10 cellular contexts compared by ENCODE assay signal in the genomic region with DNA sequence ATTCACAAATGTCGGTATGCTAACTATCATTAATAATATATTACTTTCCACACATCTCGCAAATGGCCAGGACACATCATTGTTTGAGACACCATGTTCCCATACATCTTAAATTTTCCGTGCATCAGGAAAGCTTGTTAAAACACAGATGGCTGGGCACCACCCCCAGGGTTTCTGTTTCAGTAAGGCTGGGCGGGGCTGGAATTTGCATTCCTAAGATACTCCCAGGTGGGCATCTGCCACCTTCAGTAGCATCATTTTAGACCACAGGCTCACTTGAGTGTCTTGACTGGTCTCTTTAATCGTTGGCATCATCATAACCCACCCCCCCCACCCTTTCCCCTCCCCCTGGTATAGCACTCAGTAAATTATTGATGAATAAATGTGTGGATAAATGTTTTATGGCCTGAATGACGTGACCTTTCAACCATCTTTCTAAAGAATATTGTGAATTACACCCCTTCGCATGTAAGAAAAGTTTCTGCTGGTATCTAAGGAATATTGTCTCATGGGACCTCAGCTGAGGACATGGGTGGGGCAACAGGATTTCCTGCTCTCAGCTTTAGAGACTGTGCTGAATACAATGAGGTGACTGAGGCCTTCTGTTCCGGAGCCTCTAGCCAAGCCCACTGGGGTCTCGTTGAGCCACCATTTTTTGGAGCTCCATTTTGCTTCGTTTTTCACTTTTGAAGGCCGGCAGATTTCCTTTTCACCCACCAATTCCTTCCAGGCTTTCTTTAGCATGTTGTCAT.
DNase-seq lines count a peak whose midpoint lies in the region; ATAC-seq and TF ChIP-seq lines count a peak whose summit lies in the region.
"Had no signal": no experiment of that assay in that cellular context is flagged by ENCODE, and none has a peak within 500 bp of the region (broad histone marks: within the 10 kb centered on the region; RNA-seq: fewer than 3 reads in every experiment).

No MANE protein-coding gene starts in this region.

- DNase-seq in RWPE1 (ENCODE audit: low spot score): peak; percentile 30
- no peak for DNase-seq in neural progenitor cell (ENCODE audit: low spot score)
- no peak for DNase-seq in H4 (ENCODE audit: low spot score)
- DNase-seq: NCI-H226 had no signal

- POLR2A ChIA-PET in RWPE1 (lab: Yijun Ruan, JAX; ENCODE audit: low non-redundant PET): no interaction called here

- H2AFZ ChIP-seq in neural progenitor cell (replicated peaks): peak overlapping the region; percentile 1

- peaks cover 36% of the 10 kb centered on the region for H3K4me1 ChIP-seq in BLaER1
- no peaks in the 10 kb centered on the region for H3K4me1 ChIP-seq in neural progenitor cell

- H3K4me3 Mint-ChIP-seq in neural progenitor cell: no peak overlapping the region

- CTCF ChIA-PET in RWPE1 (lab: Yijun Ruan, JAX): no interaction called here

- H3K36me3 ChIP-seq in BLaER1: no peaks in the 10 kb centered on the region; the same call in 1 of the 2 replicates
- H3K36me3 ChIP-seq in neural progenitor cell: no peaks in the 10 kb centered on the region

- H3K9ac ChIP-seq in BLaER1 (no peak overlapping the region), neural progenitor cell (no peak overlapping the region)

- H3K9me3 ChIP-seq in BLaER1: peaks cover 22% of the 10 kb centered on the region
- no peaks in the 10 kb centered on the region for H3K9me3 ChIP-seq in neural progenitor cell (ENCODE audit: low read depth)

- H3F3A ChIP-seq in neural progenitor cell (ENCODE audit: low read depth): no peaks in the 10 kb centered on the region

- H3K27me3 ChIP-seq in BLaER1: no peaks in the 10 kb centered on the region
- H3K27me3 ChIP-seq in neural progenitor cell: no peaks in the 10 kb centered on the region

- H3K27me3 Mint-ChIP-seq in neural progenitor cell (ENCODE audit: insufficient read depth, low read depth): peaks cover 3% of the 10 kb centered on the region

- peak; percentile 63 for ATAC-seq in esophagus mucosa
- no peak for ATAC-seq in HG03097 (IDR thresholded peaks at IDR 0.05; ENCODE audit: low FRiP score, unreplicated experiment)
- no peak for ATAC-seq in HG02885 (IDR thresholded peaks at IDR 0.05; ENCODE audit: poor library complexity, unreplicated experiment)
- ATAC-seq in HG03521 (IDR thresholded peaks at IDR 0.05; ENCODE audit: unreplicated experiment): no peak
- ATAC-seq: K562 had no signal

- H3K27ac ChIP-seq in BLaER1 (peak overlapping the region; percentile 28; the same call in 1 of the 2 replicates), RWPE1 (no peak overlapping the region), neural progenitor cell (no peak overlapping the region)

- H3K27ac Mint-ChIP-seq in neural progenitor cell: no peak overlapping the region

- H3K36me3 Mint-ChIP-seq in neural progenitor cell: no peaks in the 10 kb centered on the region

- H3K4me3 ChIP-seq in BLaER1 (no peak overlapping the region), neural progenitor cell (no peak overlapping the region)
- H3K4me3 ChIP-seq: K562 had no signal

- no peaks in the 10 kb centered on the region for H3K79me2 ChIP-seq in neural progenitor cell (ENCODE audit: low read depth)

- H3K4me2 ChIP-seq in BLaER1: peak overlapping the region; percentile 46
- H3K4me2 ChIP-seq in neural progenitor cell: no peak overlapping the region

- H3K9me3 Mint-ChIP-seq in neural progenitor cell: peaks cover 3% of the 10 kb centered on the region

- peaks cover 16% of the 10 kb centered on the region for H3K4me1 Mint-ChIP-seq in neural progenitor cell

- H4K20me1 ChIP-seq in BLaER1: no peaks in the 10 kb centered on the region
- H4K20me1 ChIP-seq in neural progenitor cell (ENCODE audit: low read depth): no peaks in the 10 kb centered on the region

- TF ChIP-seq CTCF in RWPE1 (conservative IDR thresholded peaks at IDR 0.05; ENCODE audit: low read depth) (no peak), neural progenitor cell (IDR thresholded peaks at IDR 0.05) (no peak)
